ENCODE assay signal across 15 cellular contexts in the genomic region with DNA sequence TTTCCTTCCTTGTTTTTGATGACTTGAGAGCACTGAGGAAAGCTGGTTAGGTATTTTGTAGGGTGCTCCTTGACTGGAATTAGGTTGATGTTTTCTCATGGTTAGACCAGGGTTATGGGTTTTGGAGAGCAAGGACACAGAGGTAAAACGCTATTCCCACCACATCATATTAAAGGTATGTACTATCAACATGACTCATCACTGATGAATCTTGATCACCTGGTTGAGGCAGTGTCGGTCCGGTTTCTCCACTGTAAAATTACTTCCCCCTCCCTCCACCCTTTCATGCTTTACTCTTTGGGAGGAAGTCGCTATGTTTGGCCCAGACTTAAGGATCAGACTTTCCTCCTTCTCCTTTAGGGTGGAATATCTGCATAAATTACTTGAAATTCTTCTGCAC.
DNase-seq lines count a peak whose midpoint lies in the region; FAIRE-seq and TF ChIP-seq lines count a peak whose summit lies in the region.
"Had no signal": no experiment of that assay in that cellular context is flagged by ENCODE, and none has a peak within 500 bp of the region (broad histone marks: within the 10 kb centered on the region; RNA-seq: fewer than 3 reads in every experiment).

No MANE protein-coding gene starts in this region.

- H3K9me2 ChIP-seq in DOHH2 (replicated peaks; ENCODE audit: control insufficient read depth, low read length) = no peaks in the 10 kb centered on the region
- no peaks in the 10 kb centered on the region for H3K9me2 ChIP-seq in hepatocyte (replicated peaks; ENCODE audit: insufficient read depth)

- H3K4me1 ChIP-seq in DOHH2 (ENCODE audit: control insufficient read depth, low read length) (peaks cover 40% of the 10 kb centered on the region), hepatocyte (ENCODE audit: insufficient read depth) (no peaks in the 10 kb centered on the region), small intestine (ENCODE audit: control insufficient read depth in 2 of 2, insufficient read depth in 1 of 2, low read depth in 1 of 2, low read length in 1 of 2) (no peaks in the 10 kb centered on the region)
- H3K4me1 ChIP-seq: sigmoid colon had no signal

- H3K27me3 ChIP-seq in DOHH2 (ENCODE audit: control insufficient read depth, low read length) = 0 out of 2 replicates have a peak, but pooled peaks cover 5% of the 10 kb centered on the region
- H3K27me3 ChIP-seq in hepatocyte = no peaks in the 10 kb centered on the region
- peaks cover 0 to 3% of the 10 kb centered on the region in 2 donors for H3K27me3 ChIP-seq in small intestine (ENCODE audit: control insufficient read depth in 2 of 2, insufficient read depth in 2 of 2, low read length in 2 of 2)
- no peaks in the 10 kb centered on the region for H3K27me3 ChIP-seq in MG63
- H3K27me3 ChIP-seq: cardiac muscle cell, sigmoid colon had no signal

- H3K27ac ChIP-seq in DOHH2 (ENCODE audit: low read depth, low read length) = no peak overlapping the region
- H3K27ac ChIP-seq in RWPE1 = no peak overlapping the region
- H3K27ac ChIP-seq in hepatocyte = peak overlapping the region; percentile 36
- no peak overlapping the region for H3K27ac ChIP-seq in small intestine (ENCODE audit: low read depth in 1 of 2, low read length in 1 of 2)
- H3K27ac ChIP-seq: cardiac muscle cell, sigmoid colon had no signal

- POLR2A ChIA-PET in RWPE1 (lab: Yijun Ruan, JAX; ENCODE audit: low non-redundant PET) = no interaction called here

- H3F3A ChIP-seq in DOHH2 (ENCODE audit: control insufficient read depth, insufficient read depth) = no peaks in the 10 kb centered on the region

- H3K4me2 ChIP-seq in DOHH2 (ENCODE audit: low read length) = peak overlapping the region; percentile 66
- H3K4me2 ChIP-seq in hepatocyte = no peak overlapping the region

- H3K36me3 ChIP-seq in DOHH2 (ENCODE audit: control insufficient read depth, low read length) = no peaks in the 10 kb centered on the region
- no peaks in the 10 kb centered on the region for H3K36me3 ChIP-seq in hepatocyte (replicated peaks; ENCODE audit: insufficient read depth, low read depth)
- H3K36me3 ChIP-seq in small intestine (ENCODE audit: control insufficient read depth in 2 of 2, insufficient read depth in 2 of 2, low read length in 2 of 2) = no peaks in the 10 kb centered on the region
- no peaks in the 10 kb centered on the region for H3K36me3 ChIP-seq in MG63
- H3K36me3 ChIP-seq: cardiac muscle cell, sigmoid colon had no signal

- DNase-seq in RWPE1 (ENCODE audit: low spot score) = peak; percentile 77
- DNase-seq in hepatocyte (ENCODE audit: low spot score) = peak; percentile 44
- peak; percentile 18 for DNase-seq in small intestine
- DNase-seq in MG63 = no peak
- DNase-seq in UCSD-AML1 (lab: John Stamatoyannopoulos, UW; ENCODE audit: unreplicated experiment) = no peak
- no peak for DNase-seq in inferior parietal cortex (ENCODE audit: extremely low spot score)
- DNase-seq: hippocampal formation, MM.1S, NCI-H1694, NCI-H345, Right ventricle myocardium superior, sigmoid colon had no signal

- H3K9me3 ChIP-seq in DOHH2 (ENCODE audit: control insufficient read depth, insufficient read depth, low read length) = no peaks in the 10 kb centered on the region
- H3K9me3 ChIP-seq in hepatocyte (ENCODE audit: low read depth) = no peaks in the 10 kb centered on the region
- no peaks in the 10 kb centered on the region for H3K9me3 ChIP-seq in small intestine (ENCODE audit: control insufficient read depth, low read depth)
- no peaks in the 10 kb centered on the region for H3K9me3 ChIP-seq in MG63
- H3K9me3 ChIP-seq: sigmoid colon had no signal

- no peak for FAIRE-seq in small intestine (lab: Jason Lieb, UNC)
- FAIRE-seq: H54 had no signal

- TF ChIP-seq CTCF in DOHH2 (IDR thresholded peaks at IDR 0.05; ENCODE audit: low read depth, low read length, poor library complexity, severe bottlenecking) = no peak
- no peak for TF ChIP-seq CTCF in RWPE1 (conservative IDR thresholded peaks at IDR 0.05; ENCODE audit: low read depth)
- no peak for TF ChIP-seq CTCF in hepatocyte (IDR thresholded peaks at IDR 0.05; ENCODE audit: poor library complexity)

- 49% methylated on average over 4 of the region's 4 CpGs for WGBS in hepatocyte (ENCODE audit: low lambda C conversion rate, missing lambda C conversion rate)
- WGBS in small intestine, 3 donors = 23 to 47% (median 39%) methylated on average over 4 of the region's 4 CpGs

- H4K20me1 ChIP-seq in DOHH2 (ENCODE audit: control insufficient read depth, insufficient read depth, low read depth, low read length) = no peaks in the 10 kb centered on the region
- H4K20me1 ChIP-seq in hepatocyte (ENCODE audit: insufficient read depth, poor library complexity, severe bottlenecking) = no peaks in the 10 kb centered on the region

- H3K79me2 ChIP-seq in DOHH2 (ENCODE audit: control insufficient read depth, low read length) = no peaks in the 10 kb centered on the region
- no peaks in the 10 kb centered on the region for H3K79me2 ChIP-seq in hepatocyte

- CTCF ChIA-PET in RWPE1 (lab: Yijun Ruan, JAX) = no interaction called here

- H3K4me3 ChIP-seq in DOHH2 (ENCODE audit: low read length) (no peak overlapping the region), hepatocyte (no peak overlapping the region), small intestine (ENCODE audit: low read depth in 1 of 2, low read length in 2 of 2) (no peak overlapping the region), MG63 (no peak overlapping the region)
- H3K4me3 ChIP-seq: cardiac muscle cell, sigmoid colon had no signal

- no peak overlapping the region for H2AFZ ChIP-seq in hepatocyte

Comparison
In these comparisons a context has a peak if more than half of its experiments do, and no peak if none do; other contexts are left out.
1. DNase-seq: peak in RWPE1 (single experiment), hepatocyte (single experiment) and small intestine (single experiment); none in MG63 (single experiment), UCSD-AML1 (single experiment) and inferior parietal cortex (single experiment).